16 cellular contexts compared by ENCODE assay signal in genomic region chr3:16239776-16240175, GRCh38. TPM values are rescaled to one million over a fixed set of nuclear protein-coding genes. Genes with fewer than 3 reads are reported as not detected.
DNase-seq lines count a peak whose midpoint lies in the region; ATAC-seq and TF ChIP-seq lines count a peak whose summit lies in the region.
"Had no signal": no experiment of that assay in that cellular context is flagged by ENCODE, and none has a peak within 500 bp of the region (broad histone marks: within the 10 kb centered on the region; RNA-seq: fewer than 3 reads in every experiment).

No MANE protein-coding gene starts in this region.

- WGBS in esophagus muscularis mucosa = 65% methylated on average over 4 of the region's 4 CpGs

- H3K36me3 Mint-ChIP-seq in osteocyte (ENCODE audit: unreplicated experiment) = no peaks in the 10 kb centered on the region
- H3K36me3 Mint-ChIP-seq: IgD-negative memory B cell had no signal

- no peak overlapping the region for H3K4me3 ChIP-seq in SJSA1
- H3K4me3 ChIP-seq in esophagus muscularis mucosa = no peak overlapping the region

- no peaks in the 10 kb centered on the region; the same call in 1 of the 2 replicates for H3K9me3 ChIP-seq in SJSA1 (replicated peaks)
- H3K9me3 ChIP-seq in esophagus muscularis mucosa = no peaks in the 10 kb centered on the region
- H3K9me3 ChIP-seq: Caco-2 had no signal

- H3K27me3 ChIP-seq in SJSA1 (replicated peaks) (no peaks in the 10 kb centered on the region), esophagus muscularis mucosa (no peaks in the 10 kb centered on the region)

- H3K27me3 Mint-ChIP-seq in osteocyte (ENCODE audit: unreplicated experiment) = no peaks in the 10 kb centered on the region
- H3K27me3 Mint-ChIP-seq: activated CD4-positive, alpha-beta T cell treated with anti-CD3 and anti-CD28 coated beads, Interleukin-2, amount 10 ng/mL, durations not matched to agents 7 days and 5 days had no signal

- H3K27ac ChIP-seq in SJSA1 (peak overlapping the region; percentile 63), esophagus muscularis mucosa (replicated peaks in 1 of 4) (peak overlapping the region in 3 of 4 donors; percentile 12 to 53 (median 42))

- H3K36me3 ChIP-seq in SJSA1 = no peaks in the 10 kb centered on the region
- H3K36me3 ChIP-seq in esophagus muscularis mucosa = no peaks in the 10 kb centered on the region

- intact Hi-C loops in esophagus muscularis mucosa (cut with DNase I) = loop anchor here (10.0 kb wide), 1 partner anchor 605 kb away; no protein-coding TSS in a partner anchor

- H3K4me3 Mint-ChIP-seq in osteocyte (ENCODE audit: unreplicated experiment) = no peak overlapping the region
- H3K4me3 Mint-ChIP-seq: activated CD4-positive, alpha-beta T cell treated with anti-CD3 and anti-CD28 coated beads, Interleukin-2, amount 10 ng/mL, durations not matched to agents 7 days and 5 days; IgD-negative memory B cell had no signal

- DNase-seq in EH (ENCODE audit: low read depth) = peak; percentile 15
- peak in 1 of 2 experiments; percentile 25 for DNase-seq in SJSA1 (ENCODE audit: low read depth in 1 of 2, low spot score in 2 of 2)
- DNase-seq in esophagus muscularis mucosa (ENCODE audit: extremely low spot score) = no peak
- no peak for DNase-seq in osteocyte (ENCODE audit: extremely low spot score, unreplicated experiment)
- no peak for DNase-seq in activated CD8-positive, alpha-beta memory T cell treated with anti-CD3 and anti-CD28 coated beads, Interleukin-2, amount 50 U/mL, for 4 hours
- no peak for DNase-seq in anterior cingulate cortex (lab: John Stamatoyannopoulos, UW)
- DNase-seq in stimulated activated CD4-positive, alpha-beta T cell treated with anti-CD3 and anti-CD28 coated beads, Interleukin-4, amount 100 ng/mL, for 24 hours = no peak
- DNase-seq: activated CD4-positive, alpha-beta T cell treated with anti-CD3 and anti-CD28 coated beads, Interleukin-2, amount 10 ng/mL, durations not matched to agents 7 days and 5 days; activated naive CD4-positive, alpha-beta T cell; Caco-2; GF-D8; NCI-H774; right cardiac atrium; stimulated activated CD4-positive, alpha-beta T cell treated with anti-CD3 and anti-CD28 coated beads, Interleukin-1b, Interleukin-23, amount 100 ng/mL, for 48 hours had no signal

- H3K4me1 Mint-ChIP-seq in osteocyte (ENCODE audit: unreplicated experiment) = peaks cover 14% of the 10 kb centered on the region
- H3K4me1 Mint-ChIP-seq: IgD-negative memory B cell had no signal

- peak overlapping the region; percentile 8 for H3K27ac Mint-ChIP-seq in osteocyte (ENCODE audit: unreplicated experiment)
- H3K27ac Mint-ChIP-seq: activated CD4-positive, alpha-beta T cell treated with anti-CD3 and anti-CD28 coated beads, Interleukin-2, amount 10 ng/mL, durations not matched to agents 7 days and 5 days; IgD-negative memory B cell had no signal

- no peak for ATAC-seq in HG02588 (IDR thresholded peaks at IDR 0.05; ENCODE audit: unreplicated experiment)
- ATAC-seq: right cardiac atrium had no signal

- no peaks in the 10 kb centered on the region for H3K9me3 Mint-ChIP-seq in osteocyte (ENCODE audit: unreplicated experiment)

- TF ChIP-seq EP300 in esophagus muscularis mucosa (IDR thresholded peaks at IDR 0.05) = no peak

- H3K4me1 ChIP-seq in SJSA1 (replicated peaks) (peaks cover 33% of the 10 kb centered on the region), esophagus muscularis mucosa (peaks cover 0 to 24% (median 12%) of the 10 kb centered on the region in 4 donors)
- H3K4me1 ChIP-seq: Caco-2 had no signal

- TF ChIP-seq POLR2A in esophagus muscularis mucosa (IDR thresholded peaks at IDR 0.05; ENCODE audit: low read depth) = no peak

- TF ChIP-seq CTCF in esophagus muscularis mucosa (IDR thresholded peaks at IDR 0.05) (no peak), osteocyte (IDR thresholded peaks at IDR 0.05) (no peak)

RNA-seq across cellular contexts. Expression of gene DPH3, which starts 25.0 kb away (rescaled TPM):
- total RNA-seq in SJSA1 (2014; rRNA removed; shearing (Covaris generic)) = 12.6 and 25.0 TPM in 2 replicates
- total RNA-seq in esophagus muscularis mucosa (10 to 100 TPM; 27.2 to 50.7 (median 37.6) TPM), osteocyte (16.7 and 21.4 TPM in 2 replicates)

RNA-seq across cellular contexts. Expression of gene OXNAD1, which starts 25.2 kb away (rescaled TPM):
- 5.0 and 9.9 TPM in 2 replicates for total RNA-seq in SJSA1 (2014; rRNA removed; shearing (Covaris generic))
- total RNA-seq in esophagus muscularis mucosa = 10 to 100 TPM in 2 of 4 donors, 1 to 10 TPM in 2; 6.7 to 13.3 (median 10.2) TPM
- 10.4 and 10.8 TPM in 2 replicates for total RNA-seq in osteocyte
